ENCODE assay signal across 19 cellular contexts in the genomic region with DNA sequence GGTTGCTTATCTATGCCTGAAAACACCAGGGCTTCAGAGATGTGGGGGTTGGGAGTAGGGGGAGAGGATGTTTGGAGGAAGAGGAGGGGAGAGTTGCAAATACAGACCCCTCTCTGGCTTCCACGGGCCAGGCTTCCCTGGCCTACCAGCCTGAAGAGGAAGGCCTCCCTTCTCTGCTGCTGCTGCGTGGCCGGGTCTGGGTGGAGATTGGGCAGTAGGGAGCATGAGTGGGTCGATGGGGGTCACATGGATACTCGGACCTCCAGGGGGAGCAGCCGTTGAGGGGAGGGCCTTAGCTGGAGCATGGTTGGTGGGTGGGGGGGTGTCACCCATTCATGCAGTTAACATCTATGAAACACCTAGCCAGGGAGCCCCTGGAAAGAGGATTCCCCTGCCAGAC. TPM values are rescaled to one million over a fixed set of nuclear protein-coding genes. Genes with fewer than 3 reads are reported as not detected.
A peak's percentile ranks its signal among the peaks of the same experiment; 100 is the strongest.
DNase-seq lines count a peak whose midpoint lies in the region; ATAC-seq, FAIRE-seq and TF ChIP-seq lines count a peak whose summit lies in the region.
"Had no signal": no experiment of that assay in that cellular context is flagged by ENCODE, and none has a peak within 500 bp of the region (broad histone marks: within the 10 kb centered on the region; RNA-seq: fewer than 3 reads in every experiment).

No MANE protein-coding gene starts in this region.

- no peak overlapping the region for H3K9ac ChIP-seq in HepG2 (ENCODE audit: insufficient read depth, low read depth, low read length)

- H3K27ac Mint-ChIP-seq in activated naive CD4-positive, alpha-beta T cell treated with anti-CD3 and anti-CD28 coated beads, Interleukin-2, amount 50 U/mL, for 72 hours = peak overlapping the region; percentile 70 to 89

- no peaks in the 10 kb centered on the region for H3K36me3 ChIP-seq in HepG2 (replicated peaks in 1 of 2; ENCODE audit: control insufficient read depth in 1 of 2, insufficient read depth in 2 of 2, low read length in 2 of 2)
- H3K36me3 ChIP-seq in stomach = peaks cover 0 to 12% (median 2%) of the 10 kb centered on the region in 4 donors
- no peaks in the 10 kb centered on the region for H3K36me3 ChIP-seq in uterus
- H3K36me3 ChIP-seq: gastroesophageal sphincter, right atrium auricular region had no signal

- no peak overlapping the region for H2AFZ ChIP-seq in HepG2 (ENCODE audit: low read length)

- no peak for DNase-seq in activated naive CD4-positive, alpha-beta T cell treated with anti-CD3 and anti-CD28 coated beads, Interleukin-2, amount 50 U/mL, for 72 hours (ENCODE audit: low spot score in 2 of 2)
- DNase-seq in activated naive CD4-positive, alpha-beta T cell treated with Interleukin-2 at 50 U/mL for 16 hours = no peak
- no peak for DNase-seq in HepG2 (ENCODE audit: low spot score)
- no peak for DNase-seq in stomach
- no peak for DNase-seq in NCI-H1694 (lab: John Stamatoyannopoulos, UW)
- DNase-seq in uterus = no peak
- no peak for DNase-seq in activated CD4-positive, CD25-positive, alpha-beta regulatory T cell (lab: John Stamatoyannopoulos, UW)
- DNase-seq: NCI-H1048, NCI-H2171 had no signal

- WGBS in HepG2 (ENCODE audit: low lambda C conversion rate) = 82% methylated on average over 3 of the region's 6 CpGs
- WGBS in stomach, 5 donors = 9 to 43% (median 23%) methylated on average over 4 to 6 of the region's 6 CpGs

- no peak for TF ChIP-seq POLR2A in HepG2 (IDR thresholded peaks at IDR 0.05; ENCODE audit: insufficient read depth in 1 of 2, low read depth in 2 of 2, low read length in 2 of 2)
- no peak for TF ChIP-seq POLR2A in stomach (IDR thresholded peaks at IDR 0.05)
- no peak for TF ChIP-seq POLR2A in uterus (IDR thresholded peaks at IDR 0.05)

- TF ChIP-seq RAD21 in HepG2 (CRISPR knock-in tag; IDR thresholded peaks at IDR 0.05) = no peak

- peaks cover 52% of the 10 kb centered on the region for H3K4me1 ChIP-seq in HepG2 (ENCODE audit: insufficient read depth, low read length)
- peaks cover 22 to 63% (median 57%) of the 10 kb centered on the region in 4 donors for H3K4me1 ChIP-seq in stomach
- H3K4me1 ChIP-seq in uterus = no peaks in the 10 kb centered on the region

- in situ Hi-C loops in HepG2 (cut with HindIII; ENCODE audit: extremely low pct_ligation_motif_present, low pct_unique_long_range_greater_than_20kb) = loop anchor here (10.0 kb wide), 2 partner anchors 115 to 235 kb away; a partner anchor contains a TSS

- peak overlapping the region; percentile 99 for H3K27ac ChIP-seq in VCaP
- H3K27ac ChIP-seq in HepG2 (ENCODE audit: extremely low read length, insufficient read depth, low read length) = no peak overlapping the region
- H3K27ac ChIP-seq in stomach = peak overlapping the region; percentile 42 to 87 (median 83)
- no peak overlapping the region for H3K27ac ChIP-seq in uterus
- H3K27ac ChIP-seq: gastroesophageal sphincter had no signal

- POLR2A ChIA-PET in HepG2 (lab: Yijun Ruan, JAX) = interaction anchor here (0.6 to 2.0 kb wide), 6 partner anchors 10 to 325 kb away, joined by 3 to 10 read pairs (median 3); a partner anchor contains a TSS

- FAIRE-seq in HepG2 (lab: Jason Lieb, UNC) = no peak
- FAIRE-seq: endometrium, HTR-8/SVneo, RCC 7860 had no signal

- no peak overlapping the region for H3K4me3 ChIP-seq in HepG2 (replicated peaks in 1 of 3; ENCODE audit: insufficient read depth in 1 of 3, low read depth in 2 of 3, low read length in 3 of 3)
- H3K4me3 ChIP-seq in stomach = peak overlapping the region; percentile 42 to 57 (median 48)
- H3K4me3 ChIP-seq in uterus = no peak overlapping the region
- H3K4me3 ChIP-seq: gastroesophageal sphincter, lung had no signal

- no peaks in the 10 kb centered on the region for H3K79me2 ChIP-seq in HepG2 (ENCODE audit: insufficient read depth, low read length)

- TF ChIP-seq EP300 in HepG2 (IDR thresholded peaks at IDR 0.05; ENCODE audit: low read depth in 2 of 2, low read length in 2 of 2) (no peak), HepG2 (CRISPR knock-in tag; IDR thresholded peaks at IDR 0.05; ENCODE audit: borderline replicate concordance) (no peak), stomach (IDR thresholded peaks at IDR 0.05) (no peak)

- CTCF ChIA-PET in HepG2 (lab: Yijun Ruan, JAX; ENCODE audit: low intra/inter-chr PET ratio, low total read pairs) = no interaction called here

- no peaks in the 10 kb centered on the region for H3K36me3 Mint-ChIP-seq in activated naive CD4-positive, alpha-beta T cell treated with anti-CD3 and anti-CD28 coated beads, Interleukin-2, amount 50 U/mL, for 72 hours

- intact Hi-C loops in HepG2 (cut with micrococcal nuclease; ENCODE audit: unreplicated experiment) (loop anchor here (5.0 to 10.0 kb wide), 4 partner anchors 38 to 385 kb away; a partner anchor contains a TSS), stomach (cut with DNase I; ENCODE audit: low total_unique reads) (no loop called here), uterus (cut with DNase I; ENCODE audit: low total_unique reads) (no loop called here)

- H3K9me3 ChIP-seq in HepG2 (ENCODE audit: low read length) (no peaks in the 10 kb centered on the region), stomach (no peaks in the 10 kb centered on the region), uterus (no peaks in the 10 kb centered on the region)
- H3K9me3 ChIP-seq: gastroesophageal sphincter, right atrium auricular region had no signal

- H3K4me2 ChIP-seq in HepG2 (ENCODE audit: low read depth, low read length) = peak overlapping the region; percentile 100

- TF ChIP-seq CTCF in VCaP (conservative IDR thresholded peaks at IDR 0.05) = no peak
- no peak for TF ChIP-seq CTCF in HepG2 (CRISPR knock-in tag; IDR thresholded peaks at IDR 0.05)
- TF ChIP-seq CTCF in stomach (IDR thresholded peaks at IDR 0.05) = no peak
- no peak for TF ChIP-seq CTCF in uterus (IDR thresholded peaks at IDR 0.05)

- H3K27me3 ChIP-seq in HepG2 (ENCODE audit: control insufficient read depth in 1 of 2, insufficient read depth in 2 of 2, low read length in 2 of 2) = no peaks in the 10 kb centered on the region; a peak in 2 of 5 replicates
- H3K27me3 ChIP-seq in stomach = peaks cover 0 to 42% (median 0%) of the 10 kb centered on the region in 3 donors
- H3K27me3 ChIP-seq in uterus = no peaks in the 10 kb centered on the region
- H3K27me3 ChIP-seq: right atrium auricular region had no signal

- no peaks in the 10 kb centered on the region for H3K9me3 Mint-ChIP-seq in activated naive CD4-positive, alpha-beta T cell treated with anti-CD3 and anti-CD28 coated beads, Interleukin-2, amount 50 U/mL, for 72 hours

- no peaks in the 10 kb centered on the region for H4K20me1 ChIP-seq in HepG2 (ENCODE audit: insufficient read depth, low read length)

- ATAC-seq in activated naive CD4-positive, alpha-beta T cell treated with anti-CD3 and anti-CD28 coated beads, Interleukin-2, amount 50 U/mL, for 72 hours = no peak
- ATAC-seq in HepG2 = no peak
- ATAC-seq: gastroesophageal sphincter had no signal

- no TSS peak for BruUV-seq in HepG2 (replicated peaks; lab: Mats Ljungman, UMichigan)

RNA-seq across cellular contexts. Expression of a gene that starts 1.5 kb away (rescaled TPM):
- total RNA-seq in activated naive CD4-positive, alpha-beta T cell treated with anti-CD3 and anti-CD28 coated beads, Interleukin-2, amount 50 U/mL, for 72 hours = 10 to 100 TPM in 1 of 2 donors, 1 to 10 TPM in 1; 1.4 to 11.3 TPM
- total RNA-seq in HepG2 (2016; rRNA removed; fragmentation: Illumina TruSeq; extraction: Trizol) (2.5 TPM in 2 replicates), stomach (10 to 100 TPM in 3 of 5 donors, 1 to 10 TPM in 2; 1.4 to 28.1 (median 16.2) TPM), uterus (1 to 10 TPM in 2 of 4 donors, under 1 TPM in 2; 0.51 to 4.8 (median 2.1) TPM)
- 1.5 and 1.9 TPM in 2 replicates for total RNA-seq in HepG2 (2016; cell fraction: cytosol; rRNA removed; fragmentation: Illumina TruSeq; extraction: Trizol; ENCODE audit: low read depth)
- total RNA-seq in HepG2 (2016; cell fraction: insoluble cytoplasmic fraction; rRNA removed; fragmentation: Illumina TruSeq; extraction: Trizol) = 2.3 and 2.6 TPM in 2 replicates
- 2.3 and 2.5 TPM in 2 replicates for total RNA-seq in HepG2 (2016; cell fraction: membrane; rRNA removed; fragmentation: Illumina TruSeq; extraction: Trizol)
- 2.4 and 2.5 TPM in 2 replicates for total RNA-seq in HepG2 (2016; cell fraction: nucleus; rRNA removed; fragmentation: Illumina TruSeq; extraction: Trizol)
- polyA plus RNA-seq in HepG2 (2011; rRNA removed) (6.5 and 9.3 TPM in 2 replicates), stomach (10 to 100 TPM; 11.0 to 14.5 (median 11.5) TPM)
- 5.3 and 5.6 TPM in 2 replicates for polyA plus RNA-seq in HepG2 (2011; cell fraction: cytosol; rRNA removed)
- polyA plus RNA-seq in HepG2 (2011; cell fraction: nucleus; rRNA removed) = 13.5 and 16.6 TPM in 2 replicates
- polyA plus RNA-seq in HepG2 (2012) = 4.0 and 4.5 TPM in 2 replicates
- 2.0 and 2.1 TPM in 2 replicates for polyA plus RNA-seq in HepG2 (2016; cell fraction: cytosol; fragmentation: Illumina TruSeq; extraction: Trizol; ENCODE audit: low read depth)
- 2.1 and 2.2 TPM in 2 replicates for polyA plus RNA-seq in HepG2 (2016; cell fraction: insoluble cytoplasmic fraction; fragmentation: Illumina TruSeq; extraction: Trizol; ENCODE audit: low read depth)
- polyA plus RNA-seq in HepG2 (2016; cell fraction: membrane; fragmentation: Illumina TruSeq; extraction: Trizol; ENCODE audit: low read depth) = 2.2 and 2.4 TPM in 2 replicates
- polyA plus RNA-seq in HepG2 (2016; cell fraction: nucleus; fragmentation: Illumina TruSeq; extraction: Trizol; ENCODE audit: insufficient read depth, low read depth) = 3.5 and 4.2 TPM in 2 replicates
- polyA minus RNA-seq in HepG2 (2011; rRNA and poly(A)+ RNA removed; ENCODE audit: low replicate concordance) = 11.4 and 22.2 TPM in 2 replicates
- polyA minus RNA-seq in HepG2 (2011; cell fraction: cytosol; rRNA and poly(A)+ RNA removed) = 3.3 and 4.8 TPM in 2 replicates
- 8.2 and 9.8 TPM in 2 replicates for polyA minus RNA-seq in HepG2 (2011; cell fraction: nucleus; rRNA and poly(A)+ RNA removed)

RNA-seq across cellular contexts. Expression of a gene that starts 9.6 kb away (rescaled TPM):
- 1 to 10 TPM; 1.6 to 2.3 TPM for total RNA-seq in activated naive CD4-positive, alpha-beta T cell treated with anti-CD3 and anti-CD28 coated beads, Interleukin-2, amount 50 U/mL, for 72 hours
- total RNA-seq in HepG2 (2016; rRNA removed; fragmentation: Illumina TruSeq; extraction: Trizol) = not detected in 2 replicates
- total RNA-seq in HepG2 (2016; cell fraction: cytosol; rRNA removed; fragmentation: Illumina TruSeq; extraction: Trizol; ENCODE audit: low read depth) = not detected in 2 replicates
- total RNA-seq in HepG2 (2016; cell fraction: insoluble cytoplasmic fraction; rRNA removed; fragmentation: Illumina TruSeq; extraction: Trizol) = not detected in 2 replicates
- not detected in 2 replicates for total RNA-seq in HepG2 (2016; cell fraction: membrane; rRNA removed; fragmentation: Illumina TruSeq; extraction: Trizol)
- total RNA-seq in HepG2 (2016; cell fraction: nucleus; rRNA removed; fragmentation: Illumina TruSeq; extraction: Trizol) = not detected in 2 replicates
- not detected in 2 replicates for polyA plus RNA-seq in HepG2 (2011; rRNA removed)
- polyA plus RNA-seq in HepG2 (2011; cell fraction: cytosol; rRNA removed) = not detected in 2 replicates
- not detected in 2 replicates for polyA plus RNA-seq in HepG2 (2011; cell fraction: nucleus; rRNA removed)
- polyA plus RNA-seq in HepG2 (2012) = not detected in 2 replicates
- polyA plus RNA-seq in HepG2 (2016; cell fraction: cytosol; fragmentation: Illumina TruSeq; extraction: Trizol; ENCODE audit: low read depth) = not detected in 2 replicates
- not detected in 2 replicates for polyA plus RNA-seq in HepG2 (2016; cell fraction: insoluble cytoplasmic fraction; fragmentation: Illumina TruSeq; extraction: Trizol; ENCODE audit: low read depth)
- not detected in 2 replicates for polyA plus RNA-seq in HepG2 (2016; cell fraction: membrane; fragmentation: Illumina TruSeq; extraction: Trizol; ENCODE audit: low read depth)
- not detected in 2 replicates for polyA plus RNA-seq in HepG2 (2016; cell fraction: nucleus; fragmentation: Illumina TruSeq; extraction: Trizol; ENCODE audit: insufficient read depth, low read depth)
- not detected in 2 replicates for polyA minus RNA-seq in HepG2 (2011; rRNA and poly(A)+ RNA removed; ENCODE audit: low replicate concordance)
- not detected in 2 replicates for polyA minus RNA-seq in HepG2 (2011; cell fraction: cytosol; rRNA and poly(A)+ RNA removed)
- not detected in 2 replicates for polyA minus RNA-seq in HepG2 (2011; cell fraction: nucleus; rRNA and poly(A)+ RNA removed)
- total RNA-seq in stomach = under 1 TPM in 1 of 5 donors, not detected in 4; 0.58 TPM
- polyA plus RNA-seq in stomach = under 1 TPM in 2 of 3 donors, not detected in 1; 0.44 to 0.73 TPM
- total RNA-seq in uterus = not detected
- total RNA-seq: cardiac septum, gastroesophageal sphincter, right atrium auricular region had no signal
- polyA plus RNA-seq: neural cell had no signal

RNA-seq across cellular contexts. Expression of a gene that starts 23.5 kb away (rescaled TPM):
- not detected for total RNA-seq in activated naive CD4-positive, alpha-beta T cell treated with anti-CD3 and anti-CD28 coated beads, Interleukin-2, amount 50 U/mL, for 72 hours
- total RNA-seq in HepG2 (2016; rRNA removed; fragmentation: Illumina TruSeq; extraction: Trizol) = not detected in 2 replicates
- not detected in 2 replicates for total RNA-seq in HepG2 (2016; cell fraction: cytosol; rRNA removed; fragmentation: Illumina TruSeq; extraction: Trizol; ENCODE audit: low read depth)
- total RNA-seq in HepG2 (2016; cell fraction: insoluble cytoplasmic fraction; rRNA removed; fragmentation: Illumina TruSeq; extraction: Trizol) = not detected in 2 replicates
- not detected in 2 replicates for total RNA-seq in HepG2 (2016; cell fraction: membrane; rRNA removed; fragmentation: Illumina TruSeq; extraction: Trizol)
- total RNA-seq in HepG2 (2016; cell fraction: nucleus; rRNA removed; fragmentation: Illumina TruSeq; extraction: Trizol) = not detected in 2 replicates
- polyA plus RNA-seq in HepG2 (2011; rRNA removed) = not detected in 2 replicates
- polyA plus RNA-seq in HepG2 (2011; cell fraction: cytosol; rRNA removed) = not detected in 2 replicates
- not detected in 2 replicates for polyA plus RNA-seq in HepG2 (2011; cell fraction: nucleus; rRNA removed)
- polyA plus RNA-seq in HepG2 (2012) = not detected in 2 replicates
- not detected in 2 replicates for polyA plus RNA-seq in HepG2 (2016; cell fraction: cytosol; fragmentation: Illumina TruSeq; extraction: Trizol; ENCODE audit: low read depth)
- polyA plus RNA-seq in HepG2 (2016; cell fraction: insoluble cytoplasmic fraction; fragmentation: Illumina TruSeq; extraction: Trizol; ENCODE audit: low read depth) = not detected in 2 replicates
- not detected in 2 replicates for polyA plus RNA-seq in HepG2 (2016; cell fraction: membrane; fragmentation: Illumina TruSeq; extraction: Trizol; ENCODE audit: low read depth)
- polyA plus RNA-seq in HepG2 (2016; cell fraction: nucleus; fragmentation: Illumina TruSeq; extraction: Trizol; ENCODE audit: insufficient read depth, low read depth) = not detected in 2 replicates
- polyA minus RNA-seq in HepG2 (2011; rRNA and poly(A)+ RNA removed; ENCODE audit: low replicate concordance) = 6.5 TPM in 1 of 2 replicates, not detected in the other
- polyA minus RNA-seq in HepG2 (2011; cell fraction: cytosol; rRNA and poly(A)+ RNA removed) = not detected in 2 replicates
- not detected in 2 replicates for polyA minus RNA-seq in HepG2 (2011; cell fraction: nucleus; rRNA and poly(A)+ RNA removed)
- not detected for total RNA-seq in stomach
- polyA plus RNA-seq in stomach = not detected
- not detected for total RNA-seq in uterus
- total RNA-seq: cardiac septum, gastroesophageal sphincter, lung, right atrium auricular region, ureter had no signal
- polyA plus RNA-seq: lung, neural cell had no signal

RNA-seq across cellular contexts. Expression of a gene that starts 24.8 kb away (rescaled TPM):
- total RNA-seq in activated naive CD4-positive, alpha-beta T cell treated with anti-CD3 and anti-CD28 coated beads, Interleukin-2, amount 50 U/mL, for 72 hours = under 1 TPM in 1 of 2 donors, not detected in 1; 0.72 TPM
- 0.02 TPM in 1 of 2 replicates, not detected in the other for total RNA-seq in HepG2 (2016; rRNA removed; fragmentation: Illumina TruSeq; extraction: Trizol)
- total RNA-seq in HepG2 (2016; cell fraction: cytosol; rRNA removed; fragmentation: Illumina TruSeq; extraction: Trizol; ENCODE audit: low read depth) = not detected in 2 replicates
- not detected in 2 replicates for total RNA-seq in HepG2 (2016; cell fraction: insoluble cytoplasmic fraction; rRNA removed; fragmentation: Illumina TruSeq; extraction: Trizol)
- total RNA-seq in HepG2 (2016; cell fraction: membrane; rRNA removed; fragmentation: Illumina TruSeq; extraction: Trizol) = not detected in 2 replicates
- not detected in 2 replicates for total RNA-seq in HepG2 (2016; cell fraction: nucleus; rRNA removed; fragmentation: Illumina TruSeq; extraction: Trizol)
- 0.05 TPM in 2 replicates for polyA plus RNA-seq in HepG2 (2011; rRNA removed)
- 0.01 TPM in 1 of 2 replicates, not detected in the other for polyA plus RNA-seq in HepG2 (2011; cell fraction: cytosol; rRNA removed)
- 0.11 and 0.19 TPM in 2 replicates for polyA plus RNA-seq in HepG2 (2011; cell fraction: nucleus; rRNA removed)
- polyA plus RNA-seq in HepG2 (2012) = not detected in 2 replicates
- polyA plus RNA-seq in HepG2 (2016; cell fraction: cytosol; fragmentation: Illumina TruSeq; extraction: Trizol; ENCODE audit: low read depth) = not detected in 2 replicates
- polyA plus RNA-seq in HepG2 (2016; cell fraction: insoluble cytoplasmic fraction; fragmentation: Illumina TruSeq; extraction: Trizol; ENCODE audit: low read depth) = not detected in 2 replicates
- polyA plus RNA-seq in HepG2 (2016; cell fraction: membrane; fragmentation: Illumina TruSeq; extraction: Trizol; ENCODE audit: low read depth) = not detected in 2 replicates
- polyA plus RNA-seq in HepG2 (2016; cell fraction: nucleus; fragmentation: Illumina TruSeq; extraction: Trizol; ENCODE audit: insufficient read depth, low read depth) = not detected in 2 replicates
- 0.06 and 0.37 TPM in 2 replicates for polyA minus RNA-seq in HepG2 (2011; rRNA and poly(A)+ RNA removed; ENCODE audit: low replicate concordance)
- not detected in 2 replicates for polyA minus RNA-seq in HepG2 (2011; cell fraction: cytosol; rRNA and poly(A)+ RNA removed)
- polyA minus RNA-seq in HepG2 (2011; cell fraction: nucleus; rRNA and poly(A)+ RNA removed) = 0.52 and 0.87 TPM in 2 replicates
- 1 to 10 TPM in 1 of 5 donors, not detected in 4; 3.2 TPM for total RNA-seq in stomach
- under 1 TPM in 1 of 3 donors, not detected in 2; 0.06 TPM for polyA plus RNA-seq in stomach
- under 1 TPM in 1 of 4 donors, not detected in 3; 0.14 TPM for total RNA-seq in uterus
- total RNA-seq: gastroesophageal sphincter had no signal
- polyA plus RNA-seq: neural cell had no signal

RNA-seq across cellular contexts. Expression of a gene that starts 39.8 kb away (rescaled TPM):
- total RNA-seq in activated naive CD4-positive, alpha-beta T cell treated with anti-CD3 and anti-CD28 coated beads, Interleukin-2, amount 50 U/mL, for 72 hours = 10 to 100 TPM; 25.1 to 30.7 TPM
- total RNA-seq in HepG2 (2016; rRNA removed; fragmentation: Illumina TruSeq; extraction: Trizol) (5.4 and 5.6 TPM in 2 replicates), stomach (10 to 100 TPM in 1 of 5 donors, 1 to 10 TPM in 3, under 1 TPM in 1; 0.29 to 30.4 (median 3.3) TPM), uterus (1 to 10 TPM in 2 of 4 donors, under 1 TPM in 2; 0.26 to 6.8 (median 1.8) TPM)
- 0.30 and 0.62 TPM in 2 replicates for total RNA-seq in HepG2 (2016; cell fraction: cytosol; rRNA removed; fragmentation: Illumina TruSeq; extraction: Trizol; ENCODE audit: low read depth)
- 4.9 and 5.8 TPM in 2 replicates for total RNA-seq in HepG2 (2016; cell fraction: insoluble cytoplasmic fraction; rRNA removed; fragmentation: Illumina TruSeq; extraction: Trizol)
- 1.9 and 2.7 TPM in 2 replicates for total RNA-seq in HepG2 (2016; cell fraction: membrane; rRNA removed; fragmentation: Illumina TruSeq; extraction: Trizol)
- 3.2 and 4.4 TPM in 2 replicates for total RNA-seq in HepG2 (2016; cell fraction: nucleus; rRNA removed; fragmentation: Illumina TruSeq; extraction: Trizol)
- polyA plus RNA-seq in HepG2 (2011; rRNA removed) (3.9 and 4.3 TPM in 2 replicates), stomach (1 to 10 TPM; 1.9 to 2.6 (median 2.4) TPM)
- 2.3 and 3.8 TPM in 2 replicates for polyA plus RNA-seq in HepG2 (2011; cell fraction: cytosol; rRNA removed)
- 2.4 and 4.6 TPM in 2 replicates for polyA plus RNA-seq in HepG2 (2011; cell fraction: nucleus; rRNA removed)
- polyA plus RNA-seq in HepG2 (2012) = 5.1 and 5.6 TPM in 2 replicates
- polyA plus RNA-seq in HepG2 (2016; cell fraction: cytosol; fragmentation: Illumina TruSeq; extraction: Trizol; ENCODE audit: low read depth) = 0.55 and 0.59 TPM in 2 replicates
- polyA plus RNA-seq in HepG2 (2016; cell fraction: insoluble cytoplasmic fraction; fragmentation: Illumina TruSeq; extraction: Trizol; ENCODE audit: low read depth) = 5.3 and 5.4 TPM in 2 replicates
- polyA plus RNA-seq in HepG2 (2016; cell fraction: membrane; fragmentation: Illumina TruSeq; extraction: Trizol; ENCODE audit: low read depth) = 1.2 and 1.4 TPM in 2 replicates
- polyA plus RNA-seq in HepG2 (2016; cell fraction: nucleus; fragmentation: Illumina TruSeq; extraction: Trizol; ENCODE audit: insufficient read depth, low read depth) = 3.8 and 4.5 TPM in 2 replicates
- 2.0 and 2.3 TPM in 2 replicates for polyA minus RNA-seq in HepG2 (2011; rRNA and poly(A)+ RNA removed; ENCODE audit: low replicate concordance)
- polyA minus RNA-seq in HepG2 (2011; cell fraction: cytosol; rRNA and poly(A)+ RNA removed) = 1.8 and 3.2 TPM in 2 replicates
- 4.0 and 4.5 TPM in 2 replicates for polyA minus RNA-seq in HepG2 (2011; cell fraction: nucleus; rRNA and poly(A)+ RNA removed)

Comparison
In these comparisons a context has a peak if more than half of its experiments do, and no peak if none do; other contexts are left out.
1. H3K27ac ChIP-seq: peak in VCaP (single experiment) and stomach (5 of 5); none in HepG2 (single experiment) and uterus (0 of 2).
2. H3K4me3 ChIP-seq: peak in stomach (4 of 4); none in HepG2 (0 of 3) and uterus (0 of 2).